In the genomic region with DNA sequence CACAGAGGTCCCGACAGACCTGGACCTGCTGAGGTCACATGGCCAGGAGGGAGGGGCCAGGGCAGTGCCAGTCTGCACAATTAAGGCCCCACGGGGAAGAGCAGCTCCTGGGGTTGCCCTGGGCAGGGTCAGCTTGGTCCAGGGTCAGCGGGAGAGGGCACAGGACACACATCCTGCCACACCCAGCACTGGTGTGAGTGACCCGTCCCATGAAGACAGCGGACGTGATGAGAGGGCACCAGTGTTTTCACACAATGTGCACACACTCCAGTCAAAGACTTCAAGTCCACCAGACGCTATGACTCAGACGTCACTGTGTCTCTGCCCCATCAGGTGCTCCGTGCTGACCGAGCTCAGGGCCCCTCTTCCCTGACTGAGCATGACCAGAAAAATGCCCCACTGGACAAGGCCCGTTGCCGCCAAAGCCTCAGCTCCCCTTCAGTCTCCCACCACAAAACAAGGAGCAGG, we compare ENCODE assay signal across 9 cellular contexts. TPM values are rescaled to one million over a fixed set of nuclear protein-coding genes. Genes with fewer than 3 reads are reported as not detected.
DNase-seq lines count a peak whose midpoint lies in the region; ATAC-seq and TF ChIP-seq lines count a peak whose summit lies in the region.
"Had no signal": no experiment of that assay in that cellular context is flagged by ENCODE, and none has a peak within 500 bp of the region (broad histone marks: within the 10 kb centered on the region; RNA-seq: fewer than 3 reads in every experiment).

No MANE protein-coding gene starts in this region.

- H4K20me1 ChIP-seq in BLaER1 = peaks cover 92% of the 10 kb centered on the region
- H4K20me1 ChIP-seq in Karpas-422 (ENCODE audit: insufficient read depth, low read depth, low read length) = peaks cover 66% of the 10 kb centered on the region

- H3K4me3 ChIP-seq in BLaER1 (no peak overlapping the region), Karpas-422 (ENCODE audit: low read length) (no peak overlapping the region; the same call in 1 of the 2 replicates), thyroid gland (replicated peaks in 1 of 3) (no peak overlapping the region)
- H3K4me3 ChIP-seq: prostate gland had no signal

- H3K4me2 ChIP-seq in BLaER1 = peak overlapping the region; percentile 99; the same call in 1 of the 2 replicates
- peak overlapping the region; percentile 75 for H3K4me2 ChIP-seq in Karpas-422 (ENCODE audit: low read depth, low read length, poor library complexity, severe bottlenecking)

- peak overlapping the region; percentile 88 to 100 for H3K27ac Mint-ChIP-seq in effector memory CD8-positive, alpha-beta T cell
- peak overlapping the region in 5 of 10 donors; percentile 25 to 72 (median 66) for H3K27ac Mint-ChIP-seq in naive thymus-derived CD8-positive, alpha-beta T cell

- no peak for TF ChIP-seq CTCF in thyroid gland (IDR thresholded peaks at IDR 0.05)

- H3K36me3 ChIP-seq in BLaER1 (peaks cover 73% of the 10 kb centered on the region), Karpas-422 (ENCODE audit: insufficient read depth, low read length) (no peaks in the 10 kb centered on the region), thyroid gland (peaks cover 12 to 20% of the 10 kb centered on the region in 2 donors)

- intact Hi-C loops in thyroid gland (cut with DNase I) = no loop called here

- ATAC-seq in effector memory CD8-positive, alpha-beta T cell (replicated peaks) = no peak
- ATAC-seq in naive thymus-derived CD8-positive, alpha-beta T cell = no peak
- ATAC-seq in GM18519 (IDR thresholded peaks at IDR 0.05; ENCODE audit: low FRiP score, unreplicated experiment) = no peak

- H3K9me3 ChIP-seq in BLaER1 (no peaks in the 10 kb centered on the region), Karpas-422 (ENCODE audit: low read length) (no peaks in the 10 kb centered on the region), thyroid gland (no peaks in the 10 kb centered on the region)
- H3K9me3 ChIP-seq: prostate gland had no signal

- WGBS in thyroid gland, 2 donors = 63 to 67% methylated on average over 10 to 12 of the region's 12 CpGs

- H3K4me1 Mint-ChIP-seq in effector memory CD8-positive, alpha-beta T cell (ENCODE audit: low read depth in 2 of 2) = peaks cover 32 to 42% of the 10 kb centered on the region in 2 donors
- H3K4me1 Mint-ChIP-seq in naive thymus-derived CD8-positive, alpha-beta T cell = peaks cover 20 to 51% (median 47%) of the 10 kb centered on the region in 4 donors

- H3K27me3 Mint-ChIP-seq in effector memory CD8-positive, alpha-beta T cell = no peaks in the 10 kb centered on the region
- H3K27me3 Mint-ChIP-seq in naive thymus-derived CD8-positive, alpha-beta T cell = peaks cover 0 to 6% (median 0%) of the 10 kb centered on the region in 5 donors

- peaks cover 64% of the 10 kb centered on the region for H3K79me2 ChIP-seq in Karpas-422 (ENCODE audit: low read length)

- no peaks in the 10 kb centered on the region for H3K9me3 Mint-ChIP-seq in effector memory CD8-positive, alpha-beta T cell
- H3K9me3 Mint-ChIP-seq in naive thymus-derived CD8-positive, alpha-beta T cell = no peaks in the 10 kb centered on the region

- H3K4me3 Mint-ChIP-seq in effector memory CD8-positive, alpha-beta T cell = peak overlapping the region; percentile 92
- peak overlapping the region in 9 of 10 donors; percentile 9 to 94 (median 62) for H3K4me3 Mint-ChIP-seq in naive thymus-derived CD8-positive, alpha-beta T cell

- POLR2A ChIA-PET in naive thymus-derived CD8-positive, alpha-beta T cell (lab: Charles Lee) = interaction anchor here (0.7 to 22.1 kb wide), 7 partner anchors 11 to 61 kb away, joined by 3 to 1566 read pairs (median 11); partner anchors contain the start of genes ARHGAP45, CNN2 and WDR18

- no peak overlapping the region for H2AFZ ChIP-seq in Karpas-422 (ENCODE audit: low read length)

- H3K27ac ChIP-seq in BLaER1 (no peak overlapping the region), Karpas-422 (ENCODE audit: low read length) (no peak overlapping the region), thyroid gland (peak overlapping the region in 1 of 3 donors; percentile 33)

- DNase-seq in Karpas-422 (no peak), thyroid gland (no peak), 8988T (no peak), mesenteric fat pad (ENCODE audit: low spot score) (no peak)
- no peak for DNase-seq in effector memory CD8-positive, alpha-beta T cell
- no peak for DNase-seq in naive thymus-derived CD8-positive, alpha-beta T cell

- H3K9ac ChIP-seq in BLaER1 (0 out of 2 replicates have a peak overlapping the region, but pooled peaks have one; percentile 29), Karpas-422 (ENCODE audit: low read length) (peak overlapping the region; percentile 100)

- TF ChIP-seq POLR2A in thyroid gland (IDR thresholded peaks at IDR 0.05) = no peak

- H3K9me2 ChIP-seq in Karpas-422 (replicated peaks; ENCODE audit: insufficient read depth, low read length) = no peaks in the 10 kb centered on the region

- H3K27me3 ChIP-seq in BLaER1 (no peaks in the 10 kb centered on the region), Karpas-422 (ENCODE audit: low read length) (no peaks in the 10 kb centered on the region), thyroid gland (no peaks in the 10 kb centered on the region)

- H3K4me1 ChIP-seq in BLaER1 (peaks cover 39% of the 10 kb centered on the region), Karpas-422 (ENCODE audit: low read length) (peaks cover 41% of the 10 kb centered on the region), thyroid gland (peaks cover 29 to 44% of the 10 kb centered on the region in 2 donors)

- H3K36me3 Mint-ChIP-seq in effector memory CD8-positive, alpha-beta T cell (ENCODE audit: insufficient read depth) = peaks cover 67% of the 10 kb centered on the region
- H3K36me3 Mint-ChIP-seq in naive thymus-derived CD8-positive, alpha-beta T cell = peaks cover 0 to 11% (median 0%) of the 10 kb centered on the region in 3 donors

RNA-seq across cellular contexts. Expression of gene TMEM259, which starts 4.2 kb away (rescaled TPM):
- 133 and 167 TPM in 2 replicates for total RNA-seq in Karpas-422 (2014; rRNA removed; shearing (Covaris generic); ENCODE audit: low replicate concordance)
- total RNA-seq in naive thymus-derived CD8-positive, alpha-beta T cell = 100 to 1,000 TPM; 331 to 365 TPM
- polyA plus RNA-seq in naive thymus-derived CD8-positive, alpha-beta T cell = 10 to 100 TPM; 37.9 to 77.0 (median 52.0) TPM
- total RNA-seq in thyroid gland (100 to 1,000 TPM; 162 to 238 (median 192) TPM), mesenteric fat pad (143 TPM)

RNA-seq across cellular contexts. Expression of gene RNU6-2, which starts 4.6 kb away (rescaled TPM):
- not detected in 2 replicates for total RNA-seq in Karpas-422 (2014; rRNA removed; shearing (Covaris generic); ENCODE audit: low replicate concordance)
- not detected for total RNA-seq in naive thymus-derived CD8-positive, alpha-beta T cell
- polyA plus RNA-seq in naive thymus-derived CD8-positive, alpha-beta T cell = not detected
- not detected for total RNA-seq in thyroid gland
- not detected for total RNA-seq in mesenteric fat pad
- total RNA-seq: prostate gland had no signal

RNA-seq across cellular contexts. Expression of gene CNN2, which starts 9.7 kb away (rescaled TPM):
- 88.6 and 97.9 TPM in 2 replicates for total RNA-seq in Karpas-422 (2014; rRNA removed; shearing (Covaris generic); ENCODE audit: low replicate concordance)
- 100 to 1,000 TPM; 211 to 216 TPM for total RNA-seq in naive thymus-derived CD8-positive, alpha-beta T cell
- 100 to 1,000 TPM; 498 to 693 (median 515) TPM for polyA plus RNA-seq in naive thymus-derived CD8-positive, alpha-beta T cell
- total RNA-seq in thyroid gland (10 to 100 TPM; 60.7 to 88.2 (median 82.2) TPM), mesenteric fat pad (124 TPM)

RNA-seq across cellular contexts. Expression of gene GRIN3B, which starts 16.5 kb away (rescaled TPM):
- total RNA-seq in Karpas-422 (2014; rRNA removed; shearing (Covaris generic); ENCODE audit: low replicate concordance) = 1.4 TPM in 1 of 2 replicates, not detected in the other
- total RNA-seq in naive thymus-derived CD8-positive, alpha-beta T cell = not detected
- not detected for polyA plus RNA-seq in naive thymus-derived CD8-positive, alpha-beta T cell
- total RNA-seq in thyroid gland (under 1 TPM in 1 of 4 donors, not detected in 3; 0.22 TPM), mesenteric fat pad (0.16 TPM)

RNA-seq across cellular contexts. Expression of gene ABCA7, which starts 23.2 kb away (rescaled TPM):
- 23.8 and 31.7 TPM in 2 replicates for total RNA-seq in Karpas-422 (2014; rRNA removed; shearing (Covaris generic); ENCODE audit: low replicate concordance)
- 100 to 1,000 TPM; 221 to 232 TPM for total RNA-seq in naive thymus-derived CD8-positive, alpha-beta T cell
- 10 to 100 TPM in 1 of 3 donors, 1 to 10 TPM in 2; 4.2 to 14.4 (median 8.7) TPM for polyA plus RNA-seq in naive thymus-derived CD8-positive, alpha-beta T cell
- total RNA-seq in thyroid gland (10 to 100 TPM; 15.5 to 58.7 (median 29.8) TPM), mesenteric fat pad (19.9 TPM)
